ENCODE assay signal across 25 cellular contexts in genomic region chr14:100666851-100667250, GRCh38. TPM values are rescaled to one million over a fixed set of nuclear protein-coding genes. Genes with fewer than 3 reads are reported as not detected.
DNase-seq lines count a peak whose midpoint lies in the region; ATAC-seq, FAIRE-seq and TF ChIP-seq lines count a peak whose summit lies in the region.
"Had no signal": no experiment of that assay in that cellular context is flagged by ENCODE, and none has a peak within 500 bp of the region (broad histone marks: within the 10 kb centered on the region; RNA-seq: fewer than 3 reads in every experiment).

No MANE protein-coding gene starts in this region.

- POLR2A ChIA-PET in HepG2 (lab: Yijun Ruan, JAX), result interaction anchor here (0.8 kb wide), 1 partner anchor 150 kb away, joined by 4 read pairs; no protein-coding TSS in a partner anchor

- intact Hi-C loops in HepG2 (cut with micrococcal nuclease; ENCODE audit: unreplicated experiment) (loop anchor here (5.0 to 10.0 kb wide), 3 partner anchors 148 to 968 kb away; no protein-coding TSS in a partner anchor), right lobe of liver (cut with DNase I) (no loop called here), kidney (cut with DNase I) (no loop called here)

- H3K4me3 Mint-ChIP-seq in nephron progenitor cell, result no peak overlapping the region
- H3K4me3 Mint-ChIP-seq: CD14-positive monocyte; CD4-positive, alpha-beta T cell; CD8-positive, alpha-beta memory T cell; GM23338; HFFc6 had no signal

- CTCF ChIA-PET in HepG2 (lab: Yijun Ruan, JAX; ENCODE audit: low intra/inter-chr PET ratio, low total read pairs), result no interaction called here

- WGBS in HepG2 (ENCODE audit: low lambda C conversion rate), result 93% methylated on average over 4 of the region's 10 CpGs
- WGBS in right lobe of liver (ENCODE audit: insufficient coverage, low coverage, low lambda C conversion rate, missing lambda C conversion rate), result no CpG with 5 or more reads among the region's 10 CpGs

- no peak overlapping the region for H3K27ac Mint-ChIP-seq in nephron progenitor cell
- H3K27ac Mint-ChIP-seq: CD14-positive monocyte; CD4-positive, alpha-beta T cell; CD8-positive, alpha-beta memory T cell; GM23338; HFFc6 had no signal

- TF ChIP-seq CTCF in HepG2 (CRISPR knock-in tag; IDR thresholded peaks at IDR 0.05), result no peak
- TF ChIP-seq CTCF in right lobe of liver (IDR thresholded peaks at IDR 0.05), result no peak
- no peak for TF ChIP-seq CTCF in kidney (IDR thresholded peaks at IDR 0.05; ENCODE audit: borderline replicate concordance, extremely low read depth, insufficient read depth)
- TF ChIP-seq CTCF in osteoblast (IDR thresholded peaks at IDR 0.05; ENCODE audit: extremely low read depth, low read depth, low read length), result no peak
- no peak for TF ChIP-seq CTCF in nephron progenitor cell (IDR thresholded peaks at IDR 0.05)

- H3K27ac ChIP-seq in HepG2 (ENCODE audit: extremely low read length, insufficient read depth, low read length) (no peak overlapping the region), right lobe of liver (no peak overlapping the region), kidney (ENCODE audit: low read depth in 2 of 2, low read length in 2 of 2) (peak overlapping the region in 1 of 2 donors; percentile 23), osteoblast (ENCODE audit: low read depth, low read length) (no peak overlapping the region)
- H3K27ac ChIP-seq: BLaER1 treated with 17β-estradiol and CSF1 and Interleukin-3, amounts not matched to agents 10 nM and 100 nM had no signal

- no peak overlapping the region for H3K9ac ChIP-seq in HepG2 (ENCODE audit: insufficient read depth, low read depth, low read length)
- no peak overlapping the region for H3K9ac ChIP-seq in kidney (ENCODE audit: low read length in 2 of 2)
- H3K9ac ChIP-seq: BLaER1 treated with 17β-estradiol and CSF1 and Interleukin-3, amounts not matched to agents 10 nM and 100 nM had no signal

- H3K4me3 ChIP-seq in HepG2 (replicated peaks in 1 of 3; ENCODE audit: insufficient read depth in 1 of 3, low read depth in 2 of 3, low read length in 3 of 3) (no peak overlapping the region), right lobe of liver (no peak overlapping the region), kidney (ENCODE audit: low read length in 2 of 2) (no peak overlapping the region), osteoblast (ENCODE audit: insufficient read depth, low read length) (no peak overlapping the region)
- H3K4me3 ChIP-seq: A549; BLaER1 treated with 17β-estradiol and CSF1 and Interleukin-3, amounts not matched to agents 10 nM and 100 nM; GM23338; HAP-1 had no signal

- H3K36me3 Mint-ChIP-seq in nephron progenitor cell (ENCODE audit: low read depth), result no peaks in the 10 kb centered on the region
- H3K36me3 Mint-ChIP-seq: CD14-positive monocyte; CD8-positive, alpha-beta memory T cell had no signal

- ATAC-seq in HepG2, result no peak
- no peak for ATAC-seq in right lobe of liver
- no peak for ATAC-seq in GM18868 (IDR thresholded peaks at IDR 0.05; ENCODE audit: unreplicated experiment)
- no peak for ATAC-seq in HG02938 (IDR thresholded peaks at IDR 0.05; ENCODE audit: unreplicated experiment)
- ATAC-seq: A549, GM23338 had no signal

- no peak overlapping the region for H3K4me2 ChIP-seq in HepG2 (ENCODE audit: low read depth, low read length)
- no peak overlapping the region for H3K4me2 ChIP-seq in osteoblast (ENCODE audit: insufficient read depth, low read length)
- H3K4me2 ChIP-seq: BLaER1 treated with 17β-estradiol and CSF1 and Interleukin-3, amounts not matched to agents 10 nM and 100 nM; GM23338 had no signal

- TF ChIP-seq EP300 in HepG2 (IDR thresholded peaks at IDR 0.05; ENCODE audit: low read depth in 2 of 2, low read length in 2 of 2), result no peak
- TF ChIP-seq EP300 in HepG2 (CRISPR knock-in tag; IDR thresholded peaks at IDR 0.05; ENCODE audit: borderline replicate concordance), result no peak

- BruUV-seq in HepG2 (replicated peaks; lab: Mats Ljungman, UMichigan), result no TSS peak

- FAIRE-seq in HepG2 (lab: Jason Lieb, UNC) (no peak), kidney (lab: Jason Lieb, UNC) (no peak)
- FAIRE-seq: A549, GM12891, GM18507, H54 had no signal

- H3K4me1 ChIP-seq in HepG2 (ENCODE audit: insufficient read depth, low read length) (peaks cover 95% of the 10 kb centered on the region), right lobe of liver (peaks cover 0 to 12% (median 0%) of the 10 kb centered on the region in 4 donors), kidney (ENCODE audit: control insufficient read depth in 1 of 2, insufficient read depth in 1 of 2, low read depth in 1 of 2, low read length in 2 of 2) (peaks cover 23 to 33% of the 10 kb centered on the region in 2 donors), osteoblast (ENCODE audit: insufficient read depth, low read length) (no peaks in the 10 kb centered on the region)
- H3K4me1 ChIP-seq: HAP-1 had no signal

- no peak for TF ChIP-seq POLR2A in HepG2 (IDR thresholded peaks at IDR 0.05; ENCODE audit: insufficient read depth in 1 of 2, low read depth in 2 of 2, low read length in 2 of 2)
- no peak for TF ChIP-seq POLR2A in right lobe of liver (IDR thresholded peaks at IDR 0.05)

- H3K4me1 Mint-ChIP-seq in nephron progenitor cell, result peaks cover 66% of the 10 kb centered on the region

- in situ Hi-C loops in HepG2 (cut with HindIII; ENCODE audit: extremely low pct_ligation_motif_present, low pct_unique_long_range_greater_than_20kb), result loop anchor here (5.0 to 10.0 kb wide), 2 partner anchors 148 to 230 kb away; no protein-coding TSS in a partner anchor

- no peak for TF ChIP-seq RAD21 in HepG2 (CRISPR knock-in tag; IDR thresholded peaks at IDR 0.05)

- DNase-seq in HepG2 (ENCODE audit: low spot score), result no peak
- no peak for DNase-seq in right lobe of liver
- peak; percentile 60 for DNase-seq in kidney
- DNase-seq in osteoblast (ENCODE audit: insufficient read length, low spot score, missing footprints), result peak; percentile 51
- DNase-seq in nephron progenitor cell, result no peak
- DNase-seq: 8988T; ACHN; AML-193; BE2C; CD4-positive, alpha-beta T cell; CD8-positive, alpha-beta memory T cell; DMS53; DMS79 treated with DMSO at 0.1 percent for 48 hours; GF-D8; HFFc6 had no signal

- H3K27me3 ChIP-seq in HepG2 (ENCODE audit: control insufficient read depth in 1 of 2, insufficient read depth in 2 of 2, low read length in 2 of 2) (no peaks in the 10 kb centered on the region), right lobe of liver (no peaks in the 10 kb centered on the region), osteoblast (ENCODE audit: insufficient read depth, low read length) (peaks cover 9% of the 10 kb centered on the region)
- H3K27me3 ChIP-seq: BE2C; BLaER1 treated with 17β-estradiol and CSF1 and Interleukin-3, amounts not matched to agents 10 nM and 100 nM had no signal

- peaks cover 10% of the 10 kb centered on the region for H3K27me3 Mint-ChIP-seq in nephron progenitor cell (ENCODE audit: low read depth, poor library complexity)

- H3K36me3 ChIP-seq in HepG2 (replicated peaks in 1 of 2; ENCODE audit: control insufficient read depth in 1 of 2, insufficient read depth in 2 of 2, low read length in 2 of 2) (no peaks in the 10 kb centered on the region), right lobe of liver (no peaks in the 10 kb centered on the region), kidney (ENCODE audit: control insufficient read depth in 1 of 2, insufficient read depth in 2 of 2, low read length in 2 of 2) (no peaks in the 10 kb centered on the region), osteoblast (ENCODE audit: insufficient read depth, low read length) (no peaks in the 10 kb centered on the region)
- H3K36me3 ChIP-seq: BE2C; BLaER1 treated with 17β-estradiol and CSF1 and Interleukin-3, amounts not matched to agents 10 nM and 100 nM; HAP-1 had no signal

- H2AFZ ChIP-seq in HepG2 (ENCODE audit: low read length) (no peak overlapping the region), osteoblast (ENCODE audit: low read length) (no peak overlapping the region)
- H2AFZ ChIP-seq: GM23338 had no signal

- no peaks in the 10 kb centered on the region for H3K9me3 Mint-ChIP-seq in nephron progenitor cell
- H3K9me3 Mint-ChIP-seq: CD4-positive, alpha-beta T cell; CD8-positive, alpha-beta memory T cell; GM23338; HFFc6 had no signal

- H3K79me2 ChIP-seq in HepG2 (ENCODE audit: insufficient read depth, low read length) (no peaks in the 10 kb centered on the region), osteoblast (ENCODE audit: insufficient read depth, low read length) (no peaks in the 10 kb centered on the region)

- H4K20me1 ChIP-seq in HepG2 (ENCODE audit: insufficient read depth, low read length) (no peaks in the 10 kb centered on the region), osteoblast (ENCODE audit: insufficient read depth, low read length) (no peaks in the 10 kb centered on the region)
- H4K20me1 ChIP-seq: BLaER1 treated with 17β-estradiol and CSF1 and Interleukin-3, amounts not matched to agents 10 nM and 100 nM had no signal

- H3K9me3 ChIP-seq in HepG2 (ENCODE audit: low read length) (no peaks in the 10 kb centered on the region), right lobe of liver (no peaks in the 10 kb centered on the region), kidney (ENCODE audit: control insufficient read depth in 1 of 2, low read length in 2 of 2) (no peaks in the 10 kb centered on the region), osteoblast (ENCODE audit: low read depth, low read length) (no peaks in the 10 kb centered on the region)
- H3K9me3 ChIP-seq: A549; BE2C; BLaER1 treated with 17β-estradiol and CSF1 and Interleukin-3, amounts not matched to agents 10 nM and 100 nM; HAP-1 had no signal

RNA-seq across cellular contexts. Expression of gene DLK1, which starts 59.8 kb away (rescaled TPM):
- total RNA-seq in HepG2 (2016; rRNA removed; fragmentation: Illumina TruSeq; extraction: Trizol) (48.2 and 95.5 TPM in 2 replicates), right lobe of liver (10 to 100 TPM in 1 of 6 experiments, 1 to 10 TPM in 2, not detected in 3; 1.7 to 13.4 (median 3.8) TPM), kidney (not detected), osteoblast (not detected in 2 replicates)
- 20.1 and 21.5 TPM in 2 replicates for total RNA-seq in HepG2 (2016; cell fraction: cytosol; rRNA removed; fragmentation: Illumina TruSeq; extraction: Trizol; ENCODE audit: low read depth)
- 42.8 and 103 TPM in 2 replicates for total RNA-seq in HepG2 (2016; cell fraction: insoluble cytoplasmic fraction; rRNA removed; fragmentation: Illumina TruSeq; extraction: Trizol)
- total RNA-seq in HepG2 (2016; cell fraction: membrane; rRNA removed; fragmentation: Illumina TruSeq; extraction: Trizol), result 36.0 and 50.6 TPM in 2 replicates
- 89.0 and 105 TPM in 2 replicates for total RNA-seq in HepG2 (2016; cell fraction: nucleus; rRNA removed; fragmentation: Illumina TruSeq; extraction: Trizol)
- polyA plus RNA-seq in HepG2 (2011; rRNA removed) (312 and 395 TPM in 2 replicates), kidney (ENCODE audit: insufficient read depth, low read depth, low replicate concordance) (0.17 TPM)
- polyA plus RNA-seq in HepG2 (2011; cell fraction: cytosol; rRNA removed), result 265 and 361 TPM in 2 replicates
- 341 and 399 TPM in 2 replicates for polyA plus RNA-seq in HepG2 (2011; cell fraction: nucleus; rRNA removed)
- 757 and 768 TPM in 2 replicates for polyA plus RNA-seq in HepG2 (2012)
- polyA plus RNA-seq in HepG2 (2016; cell fraction: cytosol; fragmentation: Illumina TruSeq; extraction: Trizol; ENCODE audit: low read depth), result 47.2 and 71.3 TPM in 2 replicates
- 105 and 121 TPM in 2 replicates for polyA plus RNA-seq in HepG2 (2016; cell fraction: insoluble cytoplasmic fraction; fragmentation: Illumina TruSeq; extraction: Trizol; ENCODE audit: low read depth)
- polyA plus RNA-seq in HepG2 (2016; cell fraction: membrane; fragmentation: Illumina TruSeq; extraction: Trizol; ENCODE audit: low read depth), result 59.9 and 79.2 TPM in 2 replicates
- 324 and 361 TPM in 2 replicates for polyA plus RNA-seq in HepG2 (2016; cell fraction: nucleus; fragmentation: Illumina TruSeq; extraction: Trizol; ENCODE audit: insufficient read depth, low read depth)
- 0.49 and 99.7 TPM in 2 replicates for polyA minus RNA-seq in HepG2 (2011; rRNA and poly(A)+ RNA removed; ENCODE audit: low replicate concordance)
- polyA minus RNA-seq in HepG2 (2011; cell fraction: cytosol; rRNA and poly(A)+ RNA removed), result 86.7 and 119 TPM in 2 replicates
- 18.8 and 31.0 TPM in 2 replicates for polyA minus RNA-seq in HepG2 (2011; cell fraction: nucleus; rRNA and poly(A)+ RNA removed)
- total RNA-seq: CD4-positive, alpha-beta T cell; CD8-positive, alpha-beta memory T cell; HFFc6 had no signal
- polyA plus RNA-seq: CD14-positive monocyte; CD8-positive, alpha-beta memory T cell had no signal

Comparison
In these comparisons a context has a peak if more than half of its experiments do, and no peak if none do; other contexts are left out.
1. DNase-seq: peak in kidney (single experiment) and osteoblast (single experiment); none in HepG2 (single experiment), right lobe of liver (0 of 3) and nephron progenitor cell (single experiment).